1 cellular context compared by ENCODE assay signal in genomic region chr17:64036198-64036922, GRCh38.
TF ChIP-seq lines count a peak whose summit lies in the region.

No MANE protein-coding gene starts in this region.

TF ChIP-seq in HCT116, 20 proteins besides CTCF, POLR2A, EP300 and RAD21 (continued from another document):
- TF ChIP-seq ATF3 (IDR thresholded peaks at IDR 0.05), result no peak
- no peak for TF ChIP-seq TCF7L2 (IDR thresholded peaks at IDR 0.05; ENCODE audit: borderline replicate concordance, extremely low read depth, insufficient read depth, insufficient read length)
- no peak for TF ChIP-seq ELF1 (IDR thresholded peaks at IDR 0.05; ENCODE audit: borderline replicate concordance, low read depth)
- TF ChIP-seq POLR2AphosphoS5 (IDR thresholded peaks at IDR 0.05; ENCODE audit: low read depth, low read length), result no peak
- TF ChIP-seq SIN3A (IDR thresholded peaks at IDR 0.05; ENCODE audit: low read depth), result no peak
- TF ChIP-seq ZBTB33 (IDR thresholded peaks at IDR 0.05; ENCODE audit: extremely low read depth, insufficient replicate concordance, low read length), result no peak
- no peak for TF ChIP-seq FOSL1 (IDR thresholded peaks at IDR 0.05; ENCODE audit: low read depth)
- no peak for TF ChIP-seq EZH2 (IDR thresholded peaks at IDR 0.05)
- TF ChIP-seq YY1 (IDR thresholded peaks at IDR 0.05; ENCODE audit: extremely low read depth, insufficient replicate concordance, low read depth, low read length), result no peak
- TF ChIP-seq ZNF274 (IDR thresholded peaks at IDR 0.05; ENCODE audit: low read depth, low read length), result no peak
- TF ChIP-seq CEBPB (IDR thresholded peaks at IDR 0.05; ENCODE audit: low read depth), result no peak
- TF ChIP-seq SRF (IDR thresholded peaks at IDR 0.05; ENCODE audit: low read depth), result no peak
- no peak for TF ChIP-seq SP1 (IDR thresholded peaks at IDR 0.05; ENCODE audit: low read depth)
- TF ChIP-seq ZFX (IDR thresholded peaks at IDR 0.05), result no peak
- no peak for TF ChIP-seq EGR1 (IDR thresholded peaks at IDR 0.05; ENCODE audit: low read depth)
- TF ChIP-seq JUND (IDR thresholded peaks at IDR 0.05), result no peak
- no peak for TF ChIP-seq CBX3 (IDR thresholded peaks at IDR 0.05; ENCODE audit: low read depth)
- no peak for TF ChIP-seq EZH2phosphoT487 (IDR thresholded peaks at IDR 0.05; ENCODE audit: borderline replicate concordance)
